Comparison of ENCODE assay signal across 1 cellular context in the genomic region with DNA sequence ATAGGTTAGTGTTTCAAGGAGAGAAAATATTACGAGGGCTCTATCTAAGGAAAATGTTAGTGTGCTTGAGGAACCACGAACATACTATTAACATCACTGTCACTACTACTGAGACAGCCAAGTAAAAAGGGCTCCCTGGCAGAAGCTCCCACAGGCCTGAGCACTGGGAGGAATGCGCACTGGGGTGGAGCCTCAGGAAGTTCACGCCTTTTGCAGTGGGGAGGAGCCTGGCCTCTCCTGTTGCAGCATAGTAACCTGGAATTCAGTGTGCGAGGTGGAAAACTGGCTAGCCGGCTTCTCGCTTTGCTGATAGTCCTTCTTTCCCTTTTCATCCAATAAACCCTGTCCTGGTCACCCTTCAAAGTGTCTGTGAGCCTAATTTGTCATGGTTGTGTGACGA.
TF ChIP-seq lines count a peak whose summit lies in the region.

No MANE protein-coding gene starts in this region.

TF ChIP-seq in GM23338, 12 proteins besides CTCF, POLR2A, EP300 and RAD21 (continued from another document):
- TF ChIP-seq, protein P1, sequence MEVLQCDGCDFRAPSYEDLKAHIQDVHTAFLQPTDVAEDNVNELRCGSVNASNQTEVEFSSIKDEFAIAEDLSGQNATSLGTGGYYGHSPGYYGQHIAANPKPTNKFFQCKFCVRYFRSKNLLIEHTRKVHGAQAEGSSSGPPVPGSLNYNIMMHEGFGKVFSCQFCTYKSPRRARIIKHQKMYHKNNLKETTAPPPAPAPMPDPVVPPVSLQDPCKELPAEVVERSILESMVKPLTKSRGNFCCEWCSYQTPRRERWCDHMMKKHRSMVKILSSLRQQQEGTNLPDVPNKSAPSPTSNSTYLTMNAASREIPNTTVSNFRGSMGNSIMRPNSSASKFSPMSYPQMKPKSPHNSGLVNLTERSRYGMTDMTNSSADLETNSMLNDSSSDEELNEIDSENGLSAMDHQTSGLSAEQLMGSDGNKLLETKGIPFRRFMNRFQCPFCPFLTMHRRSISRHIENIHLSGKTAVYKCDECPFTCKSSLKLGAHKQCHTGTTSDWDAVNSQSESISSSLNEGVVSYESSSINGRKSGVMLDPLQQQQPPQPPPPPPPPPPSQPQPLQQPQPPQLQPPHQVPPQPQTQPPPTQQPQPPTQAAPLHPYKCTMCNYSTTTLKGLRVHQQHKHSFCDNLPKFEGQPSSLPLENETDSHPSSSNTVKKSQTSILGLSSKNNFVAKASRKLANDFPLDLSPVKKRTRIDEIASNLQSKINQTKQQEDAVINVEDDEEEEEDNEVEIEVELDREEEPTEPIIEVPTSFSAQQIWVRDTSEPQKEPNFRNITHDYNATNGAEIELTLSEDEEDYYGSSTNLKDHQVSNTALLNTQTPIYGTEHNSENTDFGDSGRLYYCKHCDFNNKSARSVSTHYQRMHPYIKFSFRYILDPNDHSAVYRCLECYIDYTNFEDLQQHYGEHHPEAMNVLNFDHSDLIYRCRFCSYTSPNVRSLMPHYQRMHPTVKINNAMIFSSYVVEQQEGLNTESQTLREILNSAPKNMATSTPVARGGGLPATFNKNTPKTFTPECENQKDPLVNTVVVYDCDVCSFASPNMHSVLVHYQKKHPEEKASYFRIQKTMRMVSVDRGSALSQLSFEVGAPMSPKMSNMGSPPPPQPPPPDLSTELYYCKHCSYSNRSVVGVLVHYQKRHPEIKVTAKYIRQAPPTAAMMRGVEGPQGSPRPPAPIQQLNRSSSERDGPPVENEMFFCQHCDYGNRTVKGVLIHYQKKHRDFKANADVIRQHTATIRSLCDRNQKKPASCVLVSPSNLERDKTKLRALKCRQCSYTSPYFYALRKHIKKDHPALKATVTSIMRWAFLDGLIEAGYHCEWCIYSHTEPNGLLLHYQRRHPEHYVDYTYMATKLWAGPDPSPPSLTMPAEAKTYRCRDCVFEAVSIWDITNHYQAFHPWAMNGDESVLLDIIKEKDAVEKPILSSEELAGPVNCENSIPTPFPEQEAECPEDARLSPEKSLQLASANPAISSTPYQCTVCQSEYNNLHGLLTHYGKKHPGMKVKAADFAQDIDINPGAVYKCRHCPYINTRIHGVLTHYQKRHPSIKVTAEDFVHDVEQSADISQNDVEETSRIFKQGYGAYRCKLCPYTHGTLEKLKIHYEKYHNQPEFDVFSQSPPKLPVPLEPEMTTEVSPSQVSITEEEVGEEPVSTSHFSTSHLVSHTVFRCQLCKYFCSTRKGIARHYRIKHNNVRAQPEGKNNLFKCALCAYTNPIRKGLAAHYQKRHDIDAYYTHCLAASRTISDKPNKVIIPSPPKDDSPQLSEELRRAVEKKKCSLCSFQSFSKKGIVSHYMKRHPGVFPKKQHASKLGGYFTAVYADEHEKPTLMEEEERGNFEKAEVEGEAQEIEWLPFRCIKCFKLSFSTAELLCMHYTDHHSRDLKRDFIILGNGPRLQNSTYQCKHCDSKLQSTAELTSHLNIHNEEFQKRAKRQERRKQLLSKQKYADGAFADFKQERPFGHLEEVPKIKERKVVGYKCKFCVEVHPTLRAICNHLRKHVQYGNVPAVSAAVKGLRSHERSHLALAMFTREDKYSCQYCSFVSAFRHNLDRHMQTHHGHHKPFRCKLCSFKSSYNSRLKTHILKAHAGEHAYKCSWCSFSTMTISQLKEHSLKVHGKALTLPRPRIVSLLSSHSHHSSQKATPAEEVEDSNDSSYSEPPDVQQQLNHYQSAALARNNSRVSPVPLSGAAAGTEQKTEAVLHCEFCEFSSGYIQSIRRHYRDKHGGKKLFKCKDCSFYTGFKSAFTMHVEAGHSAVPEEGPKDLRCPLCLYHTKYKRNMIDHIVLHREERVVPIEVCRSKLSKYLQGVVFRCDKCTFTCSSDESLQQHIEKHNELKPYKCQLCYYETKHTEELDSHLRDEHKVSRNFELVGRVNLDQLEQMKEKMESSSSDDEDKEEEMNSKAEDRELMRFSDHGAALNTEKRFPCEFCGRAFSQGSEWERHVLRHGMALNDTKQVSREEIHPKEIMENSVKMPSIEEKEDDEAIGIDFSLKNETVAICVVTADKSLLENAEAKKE (CRISPR knock-in tag; IDR thresholded peaks at IDR 0.05): no peak
- TF ChIP-seq EZH2phosphoT487 (IDR thresholded peaks at IDR 0.05; ENCODE audit: unreplicated experiment): no peak
- TF ChIP-seq POLR2AphosphoS5 (IDR thresholded peaks at IDR 0.05; ENCODE audit: low read depth): no peak
- no peak for TF ChIP-seq ZNF331 (CRISPR knock-in tag; IDR thresholded peaks at IDR 0.05; ENCODE audit: low read depth)
- TF ChIP-seq, protein P2, sequence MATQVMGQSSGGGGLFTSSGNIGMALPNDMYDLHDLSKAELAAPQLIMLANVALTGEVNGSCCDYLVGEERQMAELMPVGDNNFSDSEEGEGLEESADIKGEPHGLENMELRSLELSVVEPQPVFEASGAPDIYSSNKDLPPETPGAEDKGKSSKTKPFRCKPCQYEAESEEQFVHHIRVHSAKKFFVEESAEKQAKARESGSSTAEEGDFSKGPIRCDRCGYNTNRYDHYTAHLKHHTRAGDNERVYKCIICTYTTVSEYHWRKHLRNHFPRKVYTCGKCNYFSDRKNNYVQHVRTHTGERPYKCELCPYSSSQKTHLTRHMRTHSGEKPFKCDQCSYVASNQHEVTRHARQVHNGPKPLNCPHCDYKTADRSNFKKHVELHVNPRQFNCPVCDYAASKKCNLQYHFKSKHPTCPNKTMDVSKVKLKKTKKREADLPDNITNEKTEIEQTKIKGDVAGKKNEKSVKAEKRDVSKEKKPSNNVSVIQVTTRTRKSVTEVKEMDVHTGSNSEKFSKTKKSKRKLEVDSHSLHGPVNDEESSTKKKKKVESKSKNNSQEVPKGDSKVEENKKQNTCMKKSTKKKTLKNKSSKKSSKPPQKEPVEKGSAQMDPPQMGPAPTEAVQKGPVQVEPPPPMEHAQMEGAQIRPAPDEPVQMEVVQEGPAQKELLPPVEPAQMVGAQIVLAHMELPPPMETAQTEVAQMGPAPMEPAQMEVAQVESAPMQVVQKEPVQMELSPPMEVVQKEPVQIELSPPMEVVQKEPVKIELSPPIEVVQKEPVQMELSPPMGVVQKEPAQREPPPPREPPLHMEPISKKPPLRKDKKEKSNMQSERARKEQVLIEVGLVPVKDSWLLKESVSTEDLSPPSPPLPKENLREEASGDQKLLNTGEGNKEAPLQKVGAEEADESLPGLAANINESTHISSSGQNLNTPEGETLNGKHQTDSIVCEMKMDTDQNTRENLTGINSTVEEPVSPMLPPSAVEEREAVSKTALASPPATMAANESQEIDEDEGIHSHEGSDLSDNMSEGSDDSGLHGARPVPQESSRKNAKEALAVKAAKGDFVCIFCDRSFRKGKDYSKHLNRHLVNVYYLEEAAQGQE (IDR thresholded peaks at IDR 0.05; ENCODE audit: unreplicated experiment): no peak
- no peak for TF ChIP-seq ZNF114 (CRISPR knock-in tag; IDR thresholded peaks at IDR 0.05)
- no peak for TF ChIP-seq EZH2 (IDR thresholded peaks at IDR 0.05; ENCODE audit: low read depth, unreplicated experiment)
- TF ChIP-seq CREB1 (CRISPR knock-in tag; IDR thresholded peaks at IDR 0.05; ENCODE audit: low read depth): no peak
